In genomic region chr12:117854339-117855012, GRCh38 we compare ENCODE assay signal across 8 cellular contexts.
A peak's percentile ranks its signal among the peaks of the same experiment; 100 is the strongest.
DNase-seq lines count a peak whose midpoint lies in the region; ATAC-seq, FAIRE-seq and TF ChIP-seq lines count a peak whose summit lies in the region.

No MANE protein-coding gene starts in this region.

- no peak for ATAC-seq in GM21360 (IDR thresholded peaks at IDR 0.05; ENCODE audit: unreplicated experiment)
- ATAC-seq in Right ventricle myocardium inferior = no peak

- FAIRE-seq in GM19239 (lab: Jason Lieb, UNC) = peak; percentile 11

- no peak overlapping the region for H3K4me3 Mint-ChIP-seq in activated CD4-positive, alpha-beta memory T cell treated with anti-CD3 and anti-CD28 coated beads for 36 hours

- intact Hi-C loops in activated CD4-positive, alpha-beta memory T cell treated with anti-CD3 and anti-CD28 coated beads for 36 hours (cut with micrococcal nuclease) = loop anchor here (5.0 kb wide), 1 partner anchor 487 kb away; no protein-coding TSS in a partner anchor
- intact Hi-C loops in Right ventricle myocardium inferior (cut with DNase I) = loop anchor here (5.0 kb wide), 1 partner anchor 642 kb away; no protein-coding TSS in a partner anchor

- POLR2A ChIA-PET in activated CD4-positive, alpha-beta memory T cell treated with anti-CD3 and anti-CD28 coated beads for 36 hours (lab: Charles Lee) = interaction anchor here (0.7 kb wide), 1 partner anchor 668 kb away, joined by 6 read pairs; no protein-coding TSS in a partner anchor

- no peak overlapping the region for H3K27ac Mint-ChIP-seq in activated CD4-positive, alpha-beta memory T cell treated with anti-CD3 and anti-CD28 coated beads for 36 hours

- peaks cover 2% of the 10 kb centered on the region for H3K27me3 Mint-ChIP-seq in activated CD4-positive, alpha-beta memory T cell treated with anti-CD3 and anti-CD28 coated beads for 36 hours

- no peaks in the 10 kb centered on the region for H3K4me1 Mint-ChIP-seq in activated CD4-positive, alpha-beta memory T cell treated with anti-CD3 and anti-CD28 coated beads for 36 hours (ENCODE audit: low read depth)

- peaks cover 5% of the 10 kb centered on the region for H3K9me3 Mint-ChIP-seq in activated CD4-positive, alpha-beta memory T cell treated with anti-CD3 and anti-CD28 coated beads for 36 hours

- CTCF ChIA-PET in activated CD4-positive, alpha-beta memory T cell treated with anti-CD3 and anti-CD28 coated beads for 36 hours (lab: Charles Lee) = interaction anchor here (0.7 to 1.3 kb wide), 8 partner anchors 8 to 487 kb away, joined by 3 to 10 read pairs (median 4); no protein-coding TSS in a partner anchor

- TF ChIP-seq CTCF in foreskin fibroblast (IDR thresholded peaks at IDR 0.05; ENCODE audit: low read depth, low read length) = peak; percentile 81

- DNase-seq in Ammon's horn (ENCODE audit: low spot score) (peak; percentile 64), GM19239 (ENCODE audit: insufficient read length, low spot score) (peak; percentile 29), NCI-H2171 (lab: John Stamatoyannopoulos, UW) (peak; percentile 78), foreskin fibroblast (peak; percentile 17 to 62), Right ventricle myocardium inferior (ENCODE audit: missing footprints) (no peak)
- peak; percentile 64 for DNase-seq in activated CD4-positive, alpha-beta memory T cell treated with anti-CD3 and anti-CD28 coated beads for 36 hours
- peak; percentile 17 to 49 for DNase-seq in stimulated activated CD4-positive, alpha-beta T cell treated with anti-CD3 and anti-CD28 coated beads, Interleukin-12 subunit alpha, Interleukin-12 subunit beta, amount 100 ng/mL, for 24 hours (ENCODE audit: low read depth in 2 of 2)

- no peaks in the 10 kb centered on the region for H3K36me3 Mint-ChIP-seq in activated CD4-positive, alpha-beta memory T cell treated with anti-CD3 and anti-CD28 coated beads for 36 hours

- no peak overlapping the region for H3K4me3 ChIP-seq in foreskin fibroblast (ENCODE audit: low read depth in 1 of 2, low read length in 2 of 2)
